In the genomic region with DNA sequence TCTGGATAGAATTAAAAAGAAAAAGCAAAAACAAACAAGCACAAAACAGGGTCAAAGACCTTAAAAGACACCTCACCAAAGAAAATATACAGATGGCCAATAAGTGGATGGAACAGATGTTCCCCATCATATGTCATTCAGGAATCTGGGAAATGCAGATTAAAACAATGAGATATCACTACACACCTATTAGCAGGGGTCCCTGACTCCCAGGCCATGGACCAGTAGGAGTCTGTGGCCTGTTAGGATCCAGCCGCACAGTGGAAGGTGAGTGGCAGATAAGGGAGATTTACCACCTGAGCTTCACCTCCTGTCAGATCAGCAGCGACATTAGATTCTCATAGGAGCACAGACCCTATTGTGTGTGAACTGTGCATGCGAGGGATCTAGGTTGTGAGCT, we compare ENCODE assay signal across 25 cellular contexts.
"Had no signal": no experiment of that assay in that cellular context is flagged by ENCODE, and none has a peak within 500 bp of the region (broad histone marks: within the 10 kb centered on the region; RNA-seq: fewer than 3 reads in every experiment).

No MANE protein-coding gene starts in this region.

- H3K4me3 ChIP-seq: stomach, suprapubic skin, testis, thoracic aorta, thyroid gland, tibial artery, tibial nerve, transverse colon, upper lobe of left lung, upper lobe of right lung, uterus, vagina had no signal

- H3K4me1 ChIP-seq: stomach, suprapubic skin, testis, thyroid gland, tibial artery, tibial nerve, transverse colon, upper lobe of left lung, upper lobe of right lung, uterus, vagina had no signal

- DNase-seq: stimulated activated CD4-positive, alpha-beta T cell treated with anti-CD3 and anti-CD28 coated beads, Interleukin-2, amount 100 ng/mL, for 48 hours; stimulated activated CD4-positive, alpha-beta T cell treated with anti-CD3 and anti-CD28 coated beads, Interleukin-4, amount 100 ng/mL, for 1 hour; stimulated activated CD4-positive, alpha-beta T cell treated with anti-CD3 and anti-CD28 coated beads, Interleukin-4, amount 100 ng/mL, for 24 hours; stimulated activated CD4-positive, alpha-beta T cell treated with anti-CD3 and anti-CD28 coated beads, Interleukin-4, amount 100 ng/mL, for 4 hours; stimulated activated CD8-positive, alpha-beta memory T cell treated with anti-CD3 and anti-CD28 coated beads, Interleukin-4, amount 100 ng/mL, for 48 hours; stimulated activated naive B cell treated with anti-CD40 and anti-IgM and Interleukin-4, amounts not matched to agents 10 μg/mL and 1 μg/mL and 100 μg/mL, for 72 hours; stimulated activated naive CD4-positive, alpha-beta T cell; stimulated activated naive CD4-positive, alpha-beta T cell treated with Interleukin-2 at 50 U/mL for 16 hours; stimulated activated naive CD8-positive, alpha-beta T cell treated with anti-CD3 and anti-CD28 coated beads, Interleukin-15, amount 100 ng/mL, for 72 hours; stimulated activated naive CD8-positive, alpha-beta T cell treated with anti-CD3 and anti-CD28 coated beads, Interleukin-15, Interleukin-2, amounts not matched to agents 100 U/mL and 50 U/mL, for 24 hours; stomach; substantia nigra; testis; thyroid gland; tibial artery; transverse colon; trophoblast cell; upper lobe of left lung; upper lobe of right lung; uterus had no signal

- H3K36me3 ChIP-seq: stomach, suprapubic skin, thoracic aorta, thyroid gland, tibial artery, tibial nerve, transverse colon, upper lobe of left lung, upper lobe of right lung, uterus, vagina had no signal

- FAIRE-seq: urothelium cell line had no signal

- H3K27ac ChIP-seq: stomach, suprapubic skin, testis, thoracic aorta, thyroid gland, tibial artery, tibial nerve, transverse colon, upper lobe of left lung, upper lobe of right lung, uterus, vagina had no signal

- H3K27me3 ChIP-seq: stomach, suprapubic skin, testis, thyroid gland, tibial nerve, upper lobe of left lung, upper lobe of right lung, uterus, vagina had no signal

- H3K9me3 ChIP-seq: testis, thoracic aorta, thyroid gland, upper lobe of right lung, vagina had no signal
